1 cellular context compared by ENCODE assay signal in genomic region chr6:41734666-41735426, GRCh38.
TF ChIP-seq lines count a peak whose summit lies in the region.

No MANE protein-coding gene starts in this region.

TF ChIP-seq in HepG2, 621 proteins besides CTCF, POLR2A, EP300 and RAD21 (continued from another document and continues in another):
- TF ChIP-seq SNAPC5 (CRISPR knock-in tag; IDR thresholded peaks at IDR 0.05; ENCODE audit: borderline replicate concordance) = no peak
- TF ChIP-seq DMTF1 (CRISPR knock-in tag; IDR thresholded peaks at IDR 0.05) = no peak
- TF ChIP-seq TRAFD1 (CRISPR knock-in tag; IDR thresholded peaks at IDR 0.05; ENCODE audit: borderline replicate concordance) = no peak
- TF ChIP-seq PHF5A (CRISPR knock-in tag; IDR thresholded peaks at IDR 0.05; ENCODE audit: low read depth, unreplicated experiment) = no peak
- no peak for TF ChIP-seq NKX3-1 (CRISPR knock-in tag; IDR thresholded peaks at IDR 0.05)
- TF ChIP-seq ZNF550 (CRISPR knock-in tag; IDR thresholded peaks at IDR 0.05; ENCODE audit: borderline replicate concordance) = no peak
- no peak for TF ChIP-seq JUND (CRISPR knock-in tag; IDR thresholded peaks at IDR 0.05)
- no peak for TF ChIP-seq ZSCAN22 (CRISPR knock-in tag; IDR thresholded peaks at IDR 0.05)
- TF ChIP-seq SAP130 (CRISPR knock-in tag; IDR thresholded peaks at IDR 0.05; ENCODE audit: low read depth) = no peak; the same call in 1 of the 2 replicates
- TF ChIP-seq FOXO1 (CRISPR knock-in tag; IDR thresholded peaks at IDR 0.05) = no peak
- TF ChIP-seq TRIM24 (CRISPR knock-in tag; IDR thresholded peaks at IDR 0.05) = no peak
- TF ChIP-seq RBFOX2 (IDR thresholded peaks at IDR 0.05; ENCODE audit: low read depth, low read length) = peak; percentile 91
- no peak for TF ChIP-seq HHEX (CRISPR knock-in tag; IDR thresholded peaks at IDR 0.05)
- TF ChIP-seq, protein P1, sequence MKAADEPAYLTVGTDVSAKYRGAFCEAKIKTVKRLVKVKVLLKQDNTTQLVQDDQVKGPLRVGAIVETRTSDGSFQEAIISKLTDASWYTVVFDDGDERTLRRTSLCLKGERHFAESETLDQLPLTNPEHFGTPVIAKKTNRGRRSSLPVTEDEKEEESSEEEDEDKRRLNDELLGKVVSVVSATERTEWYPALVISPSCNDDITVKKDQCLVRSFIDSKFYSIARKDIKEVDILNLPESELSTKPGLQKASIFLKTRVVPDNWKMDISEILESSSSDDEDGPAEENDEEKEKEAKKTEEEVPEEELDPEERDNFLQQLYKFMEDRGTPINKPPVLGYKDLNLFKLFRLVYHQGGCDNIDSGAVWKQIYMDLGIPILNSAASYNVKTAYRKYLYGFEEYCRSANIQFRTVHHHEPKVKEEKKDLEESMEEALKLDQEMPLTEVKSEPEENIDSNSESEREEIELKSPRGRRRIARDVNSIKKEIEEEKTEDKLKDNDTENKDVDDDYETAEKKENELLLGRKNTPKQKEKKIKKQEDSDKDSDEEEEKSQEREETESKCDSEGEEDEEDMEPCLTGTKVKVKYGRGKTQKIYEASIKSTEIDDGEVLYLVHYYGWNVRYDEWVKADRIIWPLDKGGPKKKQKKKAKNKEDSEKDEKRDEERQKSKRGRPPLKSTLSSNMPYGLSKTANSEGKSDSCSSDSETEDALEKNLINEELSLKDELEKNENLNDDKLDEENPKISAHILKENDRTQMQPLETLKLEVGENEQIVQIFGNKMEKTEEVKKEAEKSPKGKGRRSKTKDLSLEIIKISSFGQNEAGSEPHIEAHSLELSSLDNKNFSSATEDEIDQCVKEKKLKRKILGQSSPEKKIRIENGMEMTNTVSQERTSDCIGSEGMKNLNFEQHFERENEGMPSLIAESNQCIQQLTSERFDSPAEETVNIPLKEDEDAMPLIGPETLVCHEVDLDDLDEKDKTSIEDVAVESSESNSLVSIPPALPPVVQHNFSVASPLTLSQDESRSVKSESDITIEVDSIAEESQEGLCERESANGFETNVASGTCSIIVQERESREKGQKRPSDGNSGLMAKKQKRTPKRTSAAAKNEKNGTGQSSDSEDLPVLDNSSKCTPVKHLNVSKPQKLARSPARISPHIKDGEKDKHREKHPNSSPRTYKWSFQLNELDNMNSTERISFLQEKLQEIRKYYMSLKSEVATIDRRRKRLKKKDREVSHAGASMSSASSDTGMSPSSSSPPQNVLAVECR (CRISPR knock-in tag; IDR thresholded peaks at IDR 0.05; ENCODE audit: borderline replicate concordance) = no peak; the same call in 1 of the 2 replicates
- TF ChIP-seq, protein P2, sequence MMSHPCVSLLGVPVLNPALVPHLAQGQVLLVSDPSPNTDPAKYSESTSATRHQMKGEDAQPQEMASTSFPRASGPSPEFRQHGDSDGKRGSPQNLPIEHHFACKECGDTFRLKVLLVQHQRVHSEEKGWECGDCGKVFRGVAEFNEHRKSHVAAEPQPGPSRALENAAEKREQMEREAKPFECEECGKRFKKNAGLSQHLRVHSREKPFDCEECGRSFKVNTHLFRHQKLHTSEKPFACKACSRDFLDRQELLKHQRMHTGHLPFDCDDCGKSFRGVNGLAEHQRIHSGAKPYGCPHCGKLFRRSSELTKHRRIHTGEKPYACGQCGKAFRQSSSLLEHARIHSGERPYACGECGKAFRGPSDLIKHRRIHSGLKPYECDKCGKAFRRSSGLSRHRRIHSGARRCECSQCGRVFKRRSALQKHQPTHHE (CRISPR knock-in tag; IDR thresholded peaks at IDR 0.05; ENCODE audit: borderline replicate concordance) = 0 out of 2 replicates have a peak, but pooled peaks have one; percentile 15
- TF ChIP-seq HOXA7 (CRISPR knock-in tag; IDR thresholded peaks at IDR 0.05) = no peak
- TF ChIP-seq, protein P3, sequence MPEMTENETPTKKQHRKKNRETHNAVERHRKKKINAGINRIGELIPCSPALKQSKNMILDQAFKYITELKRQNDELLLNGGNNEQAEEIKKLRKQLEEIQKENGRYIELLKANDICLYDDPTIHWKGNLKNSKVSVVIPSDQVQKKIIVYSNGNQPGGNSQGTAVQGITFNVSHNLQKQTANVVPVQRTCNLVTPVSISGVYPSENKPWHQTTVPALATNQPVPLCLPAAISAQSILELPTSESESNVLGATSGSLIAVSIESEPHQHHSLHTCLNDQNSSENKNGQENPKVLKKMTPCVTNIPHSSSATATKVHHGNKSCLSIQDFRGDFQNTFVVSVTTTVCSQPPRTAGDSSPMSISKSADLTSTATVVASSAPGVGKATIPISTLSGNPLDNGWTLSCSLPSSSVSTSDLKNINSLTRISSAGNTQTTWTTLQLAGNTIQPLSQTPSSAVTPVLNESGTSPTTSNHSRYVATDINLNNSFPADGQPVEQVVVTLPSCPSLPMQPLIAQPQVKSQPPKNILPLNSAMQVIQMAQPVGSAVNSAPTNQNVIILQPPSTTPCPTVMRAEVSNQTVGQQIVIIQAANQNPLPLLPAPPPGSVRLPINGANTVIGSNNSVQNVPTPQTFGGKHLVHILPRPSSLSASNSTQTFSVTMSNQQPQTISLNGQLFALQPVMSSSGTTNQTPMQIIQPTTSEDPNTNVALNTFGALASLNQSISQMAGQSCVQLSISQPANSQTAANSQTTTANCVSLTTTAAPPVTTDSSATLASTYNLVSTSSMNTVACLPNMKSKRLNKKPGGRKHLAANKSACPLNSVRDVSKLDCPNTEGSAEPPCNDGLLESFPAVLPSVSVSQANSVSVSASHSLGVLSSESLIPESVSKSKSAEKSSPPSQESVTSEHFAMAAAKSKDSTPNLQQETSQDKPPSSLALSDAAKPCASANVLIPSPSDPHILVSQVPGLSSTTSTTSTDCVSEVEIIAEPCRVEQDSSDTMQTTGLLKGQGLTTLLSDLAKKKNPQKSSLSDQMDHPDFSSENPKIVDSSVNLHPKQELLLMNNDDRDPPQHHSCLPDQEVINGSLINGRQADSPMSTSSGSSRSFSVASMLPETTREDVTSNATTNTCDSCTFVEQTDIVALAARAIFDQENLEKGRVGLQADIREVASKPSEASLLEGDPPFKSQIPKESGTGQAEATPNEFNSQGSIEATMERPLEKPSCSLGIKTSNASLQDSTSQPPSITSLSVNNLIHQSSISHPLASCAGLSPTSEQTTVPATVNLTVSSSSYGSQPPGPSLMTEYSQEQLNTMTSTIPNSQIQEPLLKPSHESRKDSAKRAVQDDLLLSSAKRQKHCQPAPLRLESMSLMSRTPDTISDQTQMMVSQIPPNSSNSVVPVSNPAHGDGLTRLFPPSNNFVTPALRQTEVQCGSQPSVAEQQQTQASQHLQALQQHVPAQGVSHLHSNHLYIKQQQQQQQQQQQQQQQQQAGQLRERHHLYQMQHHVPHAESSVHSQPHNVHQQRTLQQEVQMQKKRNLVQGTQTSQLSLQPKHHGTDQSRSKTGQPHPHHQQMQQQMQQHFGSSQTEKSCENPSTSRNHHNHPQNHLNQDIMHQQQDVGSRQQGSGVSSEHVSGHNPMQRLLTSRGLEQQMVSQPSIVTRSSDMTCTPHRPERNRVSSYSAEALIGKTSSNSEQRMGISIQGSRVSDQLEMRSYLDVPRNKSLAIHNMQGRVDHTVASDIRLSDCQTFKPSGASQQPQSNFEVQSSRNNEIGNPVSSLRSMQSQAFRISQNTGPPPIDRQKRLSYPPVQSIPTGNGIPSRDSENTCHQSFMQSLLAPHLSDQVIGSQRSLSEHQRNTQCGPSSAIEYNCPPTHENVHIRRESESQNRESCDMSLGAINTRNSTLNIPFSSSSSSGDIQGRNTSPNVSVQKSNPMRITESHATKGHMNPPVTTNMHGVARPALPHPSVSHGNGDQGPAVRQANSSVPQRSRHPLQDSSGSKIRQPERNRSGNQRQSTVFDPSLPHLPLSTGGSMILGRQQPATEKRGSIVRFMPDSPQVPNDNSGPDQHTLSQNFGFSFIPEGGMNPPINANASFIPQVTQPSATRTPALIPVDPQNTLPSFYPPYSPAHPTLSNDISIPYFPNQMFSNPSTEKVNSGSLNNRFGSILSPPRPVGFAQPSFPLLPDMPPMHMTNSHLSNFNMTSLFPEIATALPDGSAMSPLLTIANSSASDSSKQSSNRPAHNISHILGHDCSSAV (CRISPR knock-in tag; IDR thresholded peaks at IDR 0.05; ENCODE audit: borderline replicate concordance) = no peak
- peak; percentile 35; the same call in 1 of the 2 replicates for TF ChIP-seq POLR2G (IDR thresholded peaks at IDR 0.05; ENCODE audit: low read depth, low read length)
- no peak for TF ChIP-seq ONECUT2 (CRISPR knock-in tag; IDR thresholded peaks at IDR 0.05)
- TF ChIP-seq ZBTB2 (CRISPR knock-in tag; IDR thresholded peaks at IDR 0.05; ENCODE audit: low read depth) = no peak
- no peak; the same call in 1 of the 2 replicates for TF ChIP-seq SALL2 (CRISPR knock-in tag; IDR thresholded peaks at IDR 0.05)
- TF ChIP-seq ZNF121 (CRISPR knock-in tag; IDR thresholded peaks at IDR 0.05) = 0 out of 2 replicates have a peak, but pooled peaks have one; percentile 45
- TF ChIP-seq ZSCAN31 (CRISPR knock-in tag; IDR thresholded peaks at IDR 0.05; ENCODE audit: low read depth) = 0 out of 2 replicates have a peak, but pooled peaks have one; percentile 12
- no peak; the same call in 1 of the 2 replicates for TF ChIP-seq SP4 (CRISPR knock-in tag; IDR thresholded peaks at IDR 0.05)
- no peak for TF ChIP-seq ZNF260 (CRISPR knock-in tag; IDR thresholded peaks at IDR 0.05; ENCODE audit: borderline replicate concordance, low read depth)
- no peak for TF ChIP-seq FOXM1 (CRISPR knock-in tag; IDR thresholded peaks at IDR 0.05)
- peak; percentile 20 for TF ChIP-seq MEIS2 (CRISPR knock-in tag; IDR thresholded peaks at IDR 0.05)
- TF ChIP-seq RNF2 (conservative IDR thresholded peaks at IDR 0.05; ENCODE audit: low read depth) = no peak
- 0 out of 2 replicates have a peak, but pooled peaks have one; percentile 31 for TF ChIP-seq ZNF674 (CRISPR knock-in tag; IDR thresholded peaks at IDR 0.05; ENCODE audit: low read depth)
- TF ChIP-seq EED (CRISPR knock-in tag; IDR thresholded peaks at IDR 0.05) = peak; percentile 70
- TF ChIP-seq DNMT3B (CRISPR knock-in tag; conservative IDR thresholded peaks at IDR 0.05) = no peak; the same call in 1 of the 2 replicates
- no peak for TF ChIP-seq U2AF2 (IDR thresholded peaks at IDR 0.05; ENCODE audit: low read depth, low read length)
- no peak for TF ChIP-seq MBD4 (IDR thresholded peaks at IDR 0.05; ENCODE audit: borderline replicate concordance, low read length)
- TF ChIP-seq HMGA1 (CRISPR knock-in tag; conservative IDR thresholded peaks at IDR 0.05) = no peak
- no peak for TF ChIP-seq FOXA1 (IDR thresholded peaks at IDR 0.05)
- TF ChIP-seq FOXA1 (CRISPR knock-in tag; IDR thresholded peaks at IDR 0.05) = no peak
- TF ChIP-seq ZNF180 (CRISPR knock-in tag; IDR thresholded peaks at IDR 0.05; ENCODE audit: borderline replicate concordance, low read depth) = no peak
- TF ChIP-seq ATF1 (CRISPR knock-in tag; IDR thresholded peaks at IDR 0.05) = no peak
- TF ChIP-seq, protein P4, sequence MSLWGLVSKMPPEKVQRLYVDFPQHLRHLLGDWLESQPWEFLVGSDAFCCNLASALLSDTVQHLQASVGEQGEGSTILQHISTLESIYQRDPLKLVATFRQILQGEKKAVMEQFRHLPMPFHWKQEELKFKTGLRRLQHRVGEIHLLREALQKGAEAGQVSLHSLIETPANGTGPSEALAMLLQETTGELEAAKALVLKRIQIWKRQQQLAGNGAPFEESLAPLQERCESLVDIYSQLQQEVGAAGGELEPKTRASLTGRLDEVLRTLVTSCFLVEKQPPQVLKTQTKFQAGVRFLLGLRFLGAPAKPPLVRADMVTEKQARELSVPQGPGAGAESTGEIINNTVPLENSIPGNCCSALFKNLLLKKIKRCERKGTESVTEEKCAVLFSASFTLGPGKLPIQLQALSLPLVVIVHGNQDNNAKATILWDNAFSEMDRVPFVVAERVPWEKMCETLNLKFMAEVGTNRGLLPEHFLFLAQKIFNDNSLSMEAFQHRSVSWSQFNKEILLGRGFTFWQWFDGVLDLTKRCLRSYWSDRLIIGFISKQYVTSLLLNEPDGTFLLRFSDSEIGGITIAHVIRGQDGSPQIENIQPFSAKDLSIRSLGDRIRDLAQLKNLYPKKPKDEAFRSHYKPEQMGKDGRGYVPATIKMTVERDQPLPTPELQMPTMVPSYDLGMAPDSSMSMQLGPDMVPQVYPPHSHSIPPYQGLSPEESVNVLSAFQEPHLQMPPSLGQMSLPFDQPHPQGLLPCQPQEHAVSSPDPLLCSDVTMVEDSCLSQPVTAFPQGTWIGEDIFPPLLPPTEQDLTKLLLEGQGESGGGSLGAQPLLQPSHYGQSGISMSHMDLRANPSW (CRISPR knock-in tag; IDR thresholded peaks at IDR 0.05; ENCODE audit: borderline replicate concordance) = no peak
- TF ChIP-seq ZNF546 (CRISPR knock-in tag; conservative IDR thresholded peaks at IDR 0.05) = no peak
- 0 out of 2 replicates have a peak, but pooled peaks have one; percentile 25 for TF ChIP-seq ZNF446 (CRISPR knock-in tag; IDR thresholded peaks at IDR 0.05)
